19 cellular contexts compared by ENCODE assay signal in genomic region chr18:79784965-79785770, GRCh38. TPM values are rescaled to one million over a fixed set of nuclear protein-coding genes. Genes with fewer than 3 reads are reported as not detected.
DNase-seq lines count a peak whose midpoint lies in the region; ATAC-seq, FAIRE-seq and TF ChIP-seq lines count a peak whose summit lies in the region.
"Had no signal": no experiment of that assay in that cellular context is flagged by ENCODE, and none has a peak within 500 bp of the region (broad histone marks: within the 10 kb centered on the region; RNA-seq: fewer than 3 reads in every experiment).

No MANE protein-coding gene starts in this region.

- H3K36me3 Mint-ChIP-seq in Calu3 (ENCODE audit: insufficient read depth, unreplicated experiment), result no peaks in the 10 kb centered on the region
- H3K36me3 Mint-ChIP-seq: activated naive CD4-positive, alpha-beta T cell treated with anti-CD3 and anti-CD28 coated beads, Interleukin-2, amount 50 U/mL, for 24 hours; naive thymus-derived CD8-positive, alpha-beta T cell had no signal

- H3K36me3 ChIP-seq in lower lobe of right lung, result no peaks in the 10 kb centered on the region
- H3K36me3 ChIP-seq: cardiac muscle cell, heart right ventricle had no signal

- BruUV-seq in Calu3 (replicated peaks; lab: Mats Ljungman, UMichigan), result no TSS peak

- peaks cover 64% of the 10 kb centered on the region for H3K27me3 ChIP-seq in lower lobe of right lung (ENCODE audit: low read depth)

- no peak for TF ChIP-seq POLR2A in GM12891 (IDR thresholded peaks at IDR 0.05; ENCODE audit: low read depth, low read length)

- CTCF ChIA-PET in Calu3 (lab: Charles Lee), result no interaction called here

- TF ChIP-seq CTCF in lower lobe of right lung (IDR thresholded peaks at IDR 0.05) (no peak), Calu3 (IDR thresholded peaks at IDR 0.05; ENCODE audit: unreplicated experiment) (no peak)

- no peak overlapping the region for H3K27ac ChIP-seq in lower lobe of right lung
- H3K27ac ChIP-seq: 22Rv1, cardiac muscle cell, heart right ventricle, SK-N-MC had no signal

- no peaks in the 10 kb centered on the region for H3K4me1 Mint-ChIP-seq in Calu3 (ENCODE audit: low read depth, unreplicated experiment)
- H3K4me1 Mint-ChIP-seq: activated naive CD4-positive, alpha-beta T cell treated with anti-CD3 and anti-CD28 coated beads, Interleukin-2, amount 50 U/mL, for 24 hours had no signal

- H3K9me3 ChIP-seq in lower lobe of right lung, result no peaks in the 10 kb centered on the region
- H3K9me3 ChIP-seq: heart right ventricle had no signal

- no peaks in the 10 kb centered on the region for H3K27me3 Mint-ChIP-seq in Calu3 (ENCODE audit: unreplicated experiment)

- peak; percentile 50 for DNase-seq in activated effector memory CD4-positive, alpha-beta T cell treated with anti-CD3 and anti-CD28 coated beads, Interleukin-2, amount 50 U/mL, for 16 hours
- no peak for DNase-seq in activated effector memory CD4-positive, alpha-beta T cell treated with Interleukin-2 at 50 U/mL for 16 hours
- DNase-seq in SW480 (ENCODE audit: low spot score), result peak; percentile 59
- peak; percentile 41 for DNase-seq in lower lobe of right lung
- no peak for DNase-seq in Calu3
- DNase-seq in globus pallidus (ENCODE audit: low spot score), result no peak
- no peak for DNase-seq in GM12891 (ENCODE audit: insufficient read length, low spot score)
- DNase-seq: heart right ventricle; left cardiac atrium; naive thymus-derived CD8-positive, alpha-beta T cell; NCI-H226; stimulated activated CD4-positive, alpha-beta T cell treated with anti-CD3 and anti-CD28 coated beads, Interleukin-4, amount 100 ng/mL, for 24 hours had no signal

- no peak for ATAC-seq in lower lobe of right lung
- no peak for ATAC-seq in activated CD4-positive, CD25-positive, alpha-beta regulatory T cell treated with anti-CD3 and anti-CD28 coated beads, Interleukin-2, amount 50 U/mL, for 24 hours
- ATAC-seq: heart right ventricle; left cardiac atrium; naive thymus-derived CD8-positive, alpha-beta T cell had no signal

- no peak overlapping the region for H3K4me3 ChIP-seq in lower lobe of right lung
- H3K4me3 ChIP-seq: cardiac muscle cell, heart right ventricle, SK-N-MC had no signal

- no peak overlapping the region for H3K4me3 Mint-ChIP-seq in Calu3 (ENCODE audit: low read depth, unreplicated experiment)
- H3K4me3 Mint-ChIP-seq: activated naive CD4-positive, alpha-beta T cell treated with anti-CD3 and anti-CD28 coated beads, Interleukin-2, amount 50 U/mL, for 24 hours had no signal

- intact Hi-C loops in lower lobe of right lung (cut with DNase I), result no loop called here
- intact Hi-C loops in Calu3 (cut with micrococcal nuclease; ENCODE audit: unreplicated experiment), result no loop called here

- no peak overlapping the region for H3K27ac Mint-ChIP-seq in Calu3 (ENCODE audit: unreplicated experiment)
- H3K27ac Mint-ChIP-seq: activated naive CD4-positive, alpha-beta T cell treated with anti-CD3 and anti-CD28 coated beads, Interleukin-2, amount 50 U/mL, for 24 hours had no signal

- H3K9me3 Mint-ChIP-seq in Calu3 (ENCODE audit: low read depth, unreplicated experiment), result no peaks in the 10 kb centered on the region
- H3K9me3 Mint-ChIP-seq: activated naive CD4-positive, alpha-beta T cell treated with anti-CD3 and anti-CD28 coated beads, Interleukin-2, amount 50 U/mL, for 24 hours; naive thymus-derived CD8-positive, alpha-beta T cell had no signal

- FAIRE-seq in GM12891 (lab: Jason Lieb, UNC), result no peak
- FAIRE-seq: D721Med, HTR-8/SVneo had no signal

- peaks cover 5% of the 10 kb centered on the region for H3K4me1 ChIP-seq in lower lobe of right lung

TF ChIP-seq in GM12891, 5 proteins besides CTCF, POLR2A, EP300 and RAD21:
- TF ChIP-seq TAF1 (IDR thresholded peaks at IDR 0.05; ENCODE audit: low read depth, low read length) (no peak), SPI1 (IDR thresholded peaks at IDR 0.05; ENCODE audit: low read depth, low read length) (no peak), PAX5 (IDR thresholded peaks at IDR 0.05; ENCODE audit: insufficient read depth, low read length, severe bottlenecking) (no peak), POLR2AphosphoS5 (IDR thresholded peaks at IDR 0.05; ENCODE audit: low read depth, low read length) (no peak), POU2F2 (IDR thresholded peaks at IDR 0.05; ENCODE audit: low read depth, low read length) (no peak)

RNA-seq across cellular contexts. Expression of gene KCNG2, which starts 12.6 kb away (rescaled TPM):
- total RNA-seq in lower lobe of right lung, result 0.50 TPM
- not detected in 2 replicates for total RNA-seq in Calu3 (2022)
- 0.17 TPM for polyA plus RNA-seq in GM12891 (2012; ENCODE audit: low read depth, missing spikeins)
- total RNA-seq: cardiac muscle cell; naive thymus-derived CD8-positive, alpha-beta T cell had no signal
- polyA plus RNA-seq: naive thymus-derived CD8-positive, alpha-beta T cell had no signal

Comparison
In these comparisons a context has a peak if more than half of its experiments do, and no peak if none do; other contexts are left out.
1. DNase-seq: peak in activated effector memory CD4-positive, alpha-beta T cell treated with anti-CD3 and anti-CD28 coated beads, Interleukin-2, amount 50 U/mL, for 16 hours (single experiment), SW480 (single experiment) and lower lobe of right lung (single experiment); none in activated effector memory CD4-positive, alpha-beta T cell treated with Interleukin-2 at 50 U/mL for 16 hours (single experiment), Calu3 (single experiment), globus pallidus (single experiment) and GM12891 (single experiment).